ENCODE assay signal across 23 cellular contexts in genomic region chr1:39469150-39469549, GRCh38. TPM values are rescaled to one million over a fixed set of nuclear protein-coding genes. Genes with fewer than 3 reads are reported as not detected.
DNase-seq lines count a peak whose midpoint lies in the region; ATAC-seq, FAIRE-seq and TF ChIP-seq lines count a peak whose summit lies in the region.
"Had no signal": no experiment of that assay in that cellular context is flagged by ENCODE, and none has a peak within 500 bp of the region (broad histone marks: within the 10 kb centered on the region; RNA-seq: fewer than 3 reads in every experiment).

No MANE protein-coding gene starts in this region.

- H3K4me1 Mint-ChIP-seq in CD4-positive, CD25-positive, alpha-beta regulatory T cell = peaks cover 0 to 4% (median 1%) of the 10 kb centered on the region in 4 donors
- peaks cover 0 to 4% (median 2%) of the 10 kb centered on the region in 4 donors for H3K4me1 Mint-ChIP-seq in CD4-positive, alpha-beta memory T cell
- H3K4me1 Mint-ChIP-seq: CD14-positive monocyte had no signal

- no peaks in the 10 kb centered on the region for H3K4me1 ChIP-seq in CD4-positive, CD25-positive, alpha-beta regulatory T cell (ENCODE audit: control insufficient read depth, insufficient read depth, low read length, poor library complexity, severe bottlenecking)
- no peaks in the 10 kb centered on the region for H3K4me1 ChIP-seq in CD4-positive, alpha-beta memory T cell (ENCODE audit: insufficient read depth, low read length)
- H3K4me1 ChIP-seq in HepG2 (ENCODE audit: insufficient read depth, low read length) = no peaks in the 10 kb centered on the region

- 96% methylated on average over 2 of the region's 3 CpGs for WGBS in HepG2 (ENCODE audit: low lambda C conversion rate)

- H3K9me3 ChIP-seq in CD4-positive, CD25-positive, alpha-beta regulatory T cell (ENCODE audit: control insufficient read depth in 2 of 2, low read length in 2 of 2) = no peaks in the 10 kb centered on the region
- H3K9me3 ChIP-seq in CD4-positive, alpha-beta memory T cell (ENCODE audit: control insufficient read depth in 1 of 2, low read length in 2 of 2) = no peaks in the 10 kb centered on the region
- H3K9me3 ChIP-seq in WERI-Rb-1 (ENCODE audit: severe bottlenecking) = no peaks in the 10 kb centered on the region
- no peaks in the 10 kb centered on the region for H3K9me3 ChIP-seq in HepG2 (ENCODE audit: low read length)

- in situ Hi-C loops in HepG2 (cut with HindIII; ENCODE audit: extremely low pct_ligation_motif_present, low pct_unique_long_range_greater_than_20kb) (no loop called here), KBM-7 (cut with MboI; ENCODE audit: low pct_unique_long_range_greater_than_20kb, low sequenced_read_pairs) (no loop called here)

- H3K36me3 ChIP-seq in CD4-positive, CD25-positive, alpha-beta regulatory T cell (ENCODE audit: control insufficient read depth, insufficient read depth, low read length) = peaks cover 87% of the 10 kb centered on the region
- peaks cover 83% of the 10 kb centered on the region for H3K36me3 ChIP-seq in CD4-positive, alpha-beta memory T cell (ENCODE audit: insufficient read depth, low read length)
- H3K36me3 ChIP-seq in WERI-Rb-1 (peaks cover 61% of the 10 kb centered on the region), HepG2 (replicated peaks in 1 of 2; ENCODE audit: control insufficient read depth in 1 of 2, insufficient read depth in 2 of 2, low read length in 2 of 2) (peaks cover 25 to 76% of the 10 kb centered on the region in 2 experiments)

- H3K36me3 Mint-ChIP-seq in CD4-positive, CD25-positive, alpha-beta regulatory T cell = peaks cover 37% of the 10 kb centered on the region
- peaks cover 56 to 87% of the 10 kb centered on the region in 2 donors for H3K36me3 Mint-ChIP-seq in CD4-positive, alpha-beta memory T cell

- FAIRE-seq in HepG2 (lab: Jason Lieb, UNC) = no peak
- FAIRE-seq: D721Med had no signal

- H4K20me1 ChIP-seq in HepG2 (ENCODE audit: insufficient read depth, low read length) = no peaks in the 10 kb centered on the region

- H3K4me2 ChIP-seq in HepG2 (ENCODE audit: low read depth, low read length) = no peak overlapping the region

- TF ChIP-seq RAD21 in HepG2 (CRISPR knock-in tag; IDR thresholded peaks at IDR 0.05) = no peak

- BruUV-seq in HepG2 (replicated peaks; lab: Mats Ljungman, UMichigan) = no TSS peak

- ATAC-seq in CD4-positive, CD25-positive, alpha-beta regulatory T cell (ENCODE audit: low read depth in 2 of 2) = no peak
- ATAC-seq in HepG2 = peak; percentile 32; the same call in 1 of the 3 replicates

- CTCF ChIA-PET in CD4-positive, alpha-beta memory T cell (lab: Charles Lee; ENCODE audit: partially characterized antibody) = interaction anchor here (1.7 kb wide), 1 partner anchor 69 kb away, joined by 4 read pairs; no protein-coding TSS in a partner anchor
- CTCF ChIA-PET in HepG2 (lab: Yijun Ruan, JAX; ENCODE audit: low intra/inter-chr PET ratio, low total read pairs) = interaction anchor here (1.4 kb wide), 1 partner anchor 70 kb away, joined by 7 read pairs; no protein-coding TSS in a partner anchor

- intact Hi-C loops in CD4-positive, alpha-beta memory T cell (cut with micrococcal nuclease) = no loop called here
- intact Hi-C loops in HepG2 (cut with micrococcal nuclease; ENCODE audit: unreplicated experiment) = loop anchor here (10.0 kb wide), 1 partner anchor 66 kb away; no protein-coding TSS in a partner anchor

- TF ChIP-seq EP300 in HepG2 (IDR thresholded peaks at IDR 0.05; ENCODE audit: low read depth in 2 of 2, low read length in 2 of 2) = no peak
- no peak for TF ChIP-seq EP300 in HepG2 (CRISPR knock-in tag; IDR thresholded peaks at IDR 0.05; ENCODE audit: borderline replicate concordance)

- no peak overlapping the region for H3K4me3 Mint-ChIP-seq in CD4-positive, CD25-positive, alpha-beta regulatory T cell
- H3K4me3 Mint-ChIP-seq in CD4-positive, alpha-beta memory T cell = no peak overlapping the region
- H3K4me3 Mint-ChIP-seq: CD14-positive monocyte had no signal

- no peak overlapping the region for H3K9ac ChIP-seq in HepG2 (ENCODE audit: insufficient read depth, low read depth, low read length)
- H3K9ac ChIP-seq: GM23248 had no signal

- no peaks in the 10 kb centered on the region for H3K27me3 ChIP-seq in CD4-positive, CD25-positive, alpha-beta regulatory T cell (ENCODE audit: control insufficient read depth, insufficient read depth, low read length)
- no peaks in the 10 kb centered on the region for H3K27me3 ChIP-seq in CD4-positive, alpha-beta memory T cell (ENCODE audit: insufficient read depth, low read length)
- no peaks in the 10 kb centered on the region for H3K27me3 ChIP-seq in WERI-Rb-1 (ENCODE audit: insufficient read depth, low read depth, severe bottlenecking)
- no peaks in the 10 kb centered on the region for H3K27me3 ChIP-seq in HepG2 (ENCODE audit: control insufficient read depth in 1 of 2, insufficient read depth in 2 of 2, low read length in 2 of 2)

- POLR2A ChIA-PET in CD4-positive, alpha-beta memory T cell (lab: Charles Lee; ENCODE audit: partially characterized antibody) = no interaction called here
- POLR2A ChIA-PET in HepG2 (lab: Yijun Ruan, JAX) = no interaction called here

- TF ChIP-seq CTCF in WERI-Rb-1 (IDR thresholded peaks at IDR 0.05; ENCODE audit: low read depth, low read length) = 0 out of 2 replicates have a peak, but pooled peaks have one; percentile 15
- peak; percentile 35 for TF ChIP-seq CTCF in HepG2 (CRISPR knock-in tag; IDR thresholded peaks at IDR 0.05)

- no peak for DNase-seq in CD4-positive, CD25-positive, alpha-beta regulatory T cell
- DNase-seq in CD4-positive, alpha-beta memory T cell = no peak
- DNase-seq in WERI-Rb-1 = no peak
- DNase-seq in HepG2 (ENCODE audit: low spot score) = no peak
- DNase-seq in KBM-7 = no peak
- DNase-seq in NCI-H774 (lab: John Stamatoyannopoulos, UW) = no peak
- DNase-seq in NCI-H1048 (lab: John Stamatoyannopoulos, UW) = no peak
- no peak for DNase-seq in activated CD4-positive, CD25-positive, alpha-beta regulatory T cell treated with anti-CD3 and anti-CD28 coated beads, Interleukin-2, amount 50 U/mL, for 72 hours
- DNase-seq: ACHN; AML-193; DND-41; GM23248; MM.1S; NCI-H1105 treated with DMSO at 0.1 percent for 48 hours; NCI-H1694 treated with DMSO at 0.1 percent for 48 hours; NCI-H2107; NCI-H345; NCI-H526 treated with DMSO at 0.1 percent for 48 hours; NK-92 treated with Interleukin-12 subunit alpha and Interleukin-12 subunit beta, amount 100 ng/mL, for 24 hours; OCI-M1 had no signal

- H3K9me3 Mint-ChIP-seq in CD4-positive, CD25-positive, alpha-beta regulatory T cell = no peaks in the 10 kb centered on the region
- no peaks in the 10 kb centered on the region for H3K9me3 Mint-ChIP-seq in CD4-positive, alpha-beta memory T cell
- H3K9me3 Mint-ChIP-seq: CD14-positive monocyte had no signal

- H3K27me3 Mint-ChIP-seq in CD4-positive, CD25-positive, alpha-beta regulatory T cell = no peaks in the 10 kb centered on the region
- no peaks in the 10 kb centered on the region for H3K27me3 Mint-ChIP-seq in CD4-positive, alpha-beta memory T cell

- TF ChIP-seq POLR2A in HepG2 (IDR thresholded peaks at IDR 0.05; ENCODE audit: insufficient read depth in 1 of 2, low read depth in 2 of 2, low read length in 2 of 2) = no peak

- H3K4me3 ChIP-seq in CD4-positive, CD25-positive, alpha-beta regulatory T cell (ENCODE audit: low read depth, low read length) = no peak overlapping the region
- no peak overlapping the region for H3K4me3 ChIP-seq in CD4-positive, alpha-beta memory T cell (ENCODE audit: low read length in 2 of 2)
- H3K4me3 ChIP-seq in WERI-Rb-1 (ENCODE audit: low read depth, low read length) (no peak overlapping the region), HepG2 (replicated peaks in 1 of 3; ENCODE audit: insufficient read depth in 1 of 3, low read depth in 2 of 3, low read length in 3 of 3) (no peak overlapping the region)
- H3K4me3 ChIP-seq: GM23248 had no signal

- no peak overlapping the region for H2AFZ ChIP-seq in HepG2 (ENCODE audit: low read length)
- H2AFZ ChIP-seq: GM23248 had no signal

- peak overlapping the region; percentile 32 to 79 (median 47) for H3K27ac Mint-ChIP-seq in CD4-positive, CD25-positive, alpha-beta regulatory T cell
- peak overlapping the region in 6 of 7 donors; percentile 8 to 95 (median 36) for H3K27ac Mint-ChIP-seq in CD4-positive, alpha-beta memory T cell

- no peaks in the 10 kb centered on the region for H3K79me2 ChIP-seq in HepG2 (ENCODE audit: insufficient read depth, low read length)

- no peak overlapping the region for H3K27ac ChIP-seq in CD4-positive, CD25-positive, alpha-beta regulatory T cell (ENCODE audit: insufficient read depth, low read length, poor library complexity, severe bottlenecking)
- no peak overlapping the region for H3K27ac ChIP-seq in CD4-positive, alpha-beta memory T cell (ENCODE audit: low read depth, low read length)
- H3K27ac ChIP-seq in WERI-Rb-1 (no peak overlapping the region), HepG2 (ENCODE audit: extremely low read length, insufficient read depth, low read length) (no peak overlapping the region)
- H3K27ac ChIP-seq: GM23248, RWPE1 had no signal

RNA-seq across cellular contexts. Expression of gene BMP8A, which starts 22.3 kb away (rescaled TPM):
- 0.35 TPM for total RNA-seq in CD4-positive, CD25-positive, alpha-beta regulatory T cell
- polyA plus RNA-seq in CD4-positive, CD25-positive, alpha-beta regulatory T cell = not detected
- not detected for total RNA-seq in CD4-positive, alpha-beta memory T cell
- not detected for polyA plus RNA-seq in CD4-positive, alpha-beta memory T cell
- not detected in 2 replicates for total RNA-seq in HepG2 (2016; rRNA removed; fragmentation: Illumina TruSeq; extraction: Trizol)
- not detected in 2 replicates for total RNA-seq in HepG2 (2016; cell fraction: cytosol; rRNA removed; fragmentation: Illumina TruSeq; extraction: Trizol; ENCODE audit: low read depth)
- total RNA-seq in HepG2 (2016; cell fraction: insoluble cytoplasmic fraction; rRNA removed; fragmentation: Illumina TruSeq; extraction: Trizol) = not detected in 2 replicates
- total RNA-seq in HepG2 (2016; cell fraction: membrane; rRNA removed; fragmentation: Illumina TruSeq; extraction: Trizol) = not detected in 2 replicates
- total RNA-seq in HepG2 (2016; cell fraction: nucleus; rRNA removed; fragmentation: Illumina TruSeq; extraction: Trizol) = not detected in 2 replicates
- polyA plus RNA-seq in HepG2 (2011; rRNA removed) = 0.05 TPM in 1 of 2 replicates, not detected in the other
- not detected in 2 replicates for polyA plus RNA-seq in HepG2 (2011; cell fraction: cytosol; rRNA removed)
- polyA plus RNA-seq in HepG2 (2011; cell fraction: nucleus; rRNA removed) = 0.13 TPM in 1 of 2 replicates, not detected in the other
- polyA plus RNA-seq in HepG2 (2012) = 0.08 TPM in 1 of 2 replicates, not detected in the other
- 0.07 TPM in 1 of 2 replicates, not detected in the other for polyA plus RNA-seq in HepG2 (2016; cell fraction: cytosol; fragmentation: Illumina TruSeq; extraction: Trizol; ENCODE audit: low read depth)
- not detected in 2 replicates for polyA plus RNA-seq in HepG2 (2016; cell fraction: insoluble cytoplasmic fraction; fragmentation: Illumina TruSeq; extraction: Trizol; ENCODE audit: low read depth)
- not detected in 2 replicates for polyA plus RNA-seq in HepG2 (2016; cell fraction: membrane; fragmentation: Illumina TruSeq; extraction: Trizol; ENCODE audit: low read depth)
- polyA plus RNA-seq in HepG2 (2016; cell fraction: nucleus; fragmentation: Illumina TruSeq; extraction: Trizol; ENCODE audit: insufficient read depth, low read depth) = not detected in 2 replicates
- 0.09 TPM in 1 of 2 replicates, not detected in the other for polyA minus RNA-seq in HepG2 (2011; rRNA and poly(A)+ RNA removed; ENCODE audit: low replicate concordance)
- polyA minus RNA-seq in HepG2 (2011; cell fraction: cytosol; rRNA and poly(A)+ RNA removed) = not detected in 2 replicates
- not detected in 2 replicates for polyA minus RNA-seq in HepG2 (2011; cell fraction: nucleus; rRNA and poly(A)+ RNA removed)
- total RNA-seq: GM23248 had no signal
- polyA plus RNA-seq: CD14-positive monocyte, GM23248 had no signal
